In genomic region chr16:28930652-28931051, GRCh38 we compare ENCODE assay signal across 9 cellular contexts. TPM values are rescaled to one million over a fixed set of nuclear protein-coding genes. Genes with fewer than 3 reads are reported as not detected.
DNase-seq lines count a peak whose midpoint lies in the region; ATAC-seq and TF ChIP-seq lines count a peak whose summit lies in the region.
"Had no signal": no experiment of that assay in that cellular context is flagged by ENCODE, and none has a peak within 500 bp of the region (broad histone marks: within the 10 kb centered on the region; RNA-seq: fewer than 3 reads in every experiment).

No MANE protein-coding gene starts in this region.

- peak overlapping the region; percentile 33 for H3K27ac Mint-ChIP-seq in T-helper 1 cell treated with Interleukin-12 subunit alpha and Interleukin-12 subunit beta and Interleukin-4 antibody, amounts not matched to agents 30 μg/mL and 1 μg/mL, for 36 hours
- peak overlapping the region; percentile 76 for H3K27ac Mint-ChIP-seq in activated CD8-positive, alpha-beta T cell treated with anti-CD3 and anti-CD28 coated beads for 36 hours
- peak overlapping the region; percentile 96 for H3K27ac Mint-ChIP-seq in stimulated activated effector memory CD8-positive, alpha-beta T cell treated with anti-CD3 and anti-CD28 coated beads, Interleukin-12 subunit alpha, Interleukin-12 subunit beta, amount 100 ng/mL, for 72 hours

- POLR2A ChIA-PET in activated CD8-positive, alpha-beta T cell treated with anti-CD3 and anti-CD28 coated beads for 36 hours (lab: Charles Lee) = no interaction called here
- POLR2A ChIA-PET in RWPE1 (lab: Yijun Ruan, JAX; ENCODE audit: low non-redundant PET) = no interaction called here

- intact Hi-C loops in activated CD8-positive, alpha-beta T cell treated with anti-CD3 and anti-CD28 coated beads for 36 hours (cut with micrococcal nuclease) = no loop called here
- intact Hi-C loops in gastrocnemius medialis (cut with DNase I; ENCODE audit: low total_unique reads) (no loop called here), colonic mucosa (cut with DNase I) (no loop called here)

- H3K4me1 ChIP-seq in gastrocnemius medialis = peaks cover 4 to 5% of the 10 kb centered on the region in 2 donors
- H3K4me1 ChIP-seq in colonic mucosa = peaks cover under 1% of the 10 kb centered on the region

- H3K27me3 Mint-ChIP-seq in T-helper 1 cell treated with Interleukin-12 subunit alpha and Interleukin-12 subunit beta and Interleukin-4 antibody, amounts not matched to agents 30 μg/mL and 1 μg/mL, for 36 hours (ENCODE audit: low read depth) = no peaks in the 10 kb centered on the region
- H3K27me3 Mint-ChIP-seq in activated CD8-positive, alpha-beta T cell treated with anti-CD3 and anti-CD28 coated beads for 36 hours = no peaks in the 10 kb centered on the region

- CTCF ChIA-PET in activated CD8-positive, alpha-beta T cell treated with anti-CD3 and anti-CD28 coated beads for 36 hours (lab: Charles Lee) = interaction anchor here (12.2 kb wide), 1 partner anchor 15 kb away, joined by 87 read pairs; no protein-coding TSS in a partner anchor
- CTCF ChIA-PET in RWPE1 (lab: Yijun Ruan, JAX) = interaction anchor here (0.6 kb wide), 1 partner anchor 1656 kb away, joined by 4 read pairs; no protein-coding TSS in a partner anchor

- no peak for TF ChIP-seq POLR2A in gastrocnemius medialis (IDR thresholded peaks at IDR 0.05)

- no peaks in the 10 kb centered on the region for H3K36me3 Mint-ChIP-seq in T-helper 1 cell treated with Interleukin-12 subunit alpha and Interleukin-12 subunit beta and Interleukin-4 antibody, amounts not matched to agents 30 μg/mL and 1 μg/mL, for 36 hours (ENCODE audit: low read depth)
- H3K36me3 Mint-ChIP-seq in activated CD8-positive, alpha-beta T cell treated with anti-CD3 and anti-CD28 coated beads for 36 hours (ENCODE audit: low read depth) = no peaks in the 10 kb centered on the region
- peaks cover 8% of the 10 kb centered on the region for H3K36me3 Mint-ChIP-seq in stimulated activated effector memory CD8-positive, alpha-beta T cell treated with anti-CD3 and anti-CD28 coated beads, Interleukin-12 subunit alpha, Interleukin-12 subunit beta, amount 100 ng/mL, for 72 hours

- H3K9me3 Mint-ChIP-seq in T-helper 1 cell treated with Interleukin-12 subunit alpha and Interleukin-12 subunit beta and Interleukin-4 antibody, amounts not matched to agents 30 μg/mL and 1 μg/mL, for 36 hours = no peaks in the 10 kb centered on the region
- no peaks in the 10 kb centered on the region for H3K9me3 Mint-ChIP-seq in activated CD8-positive, alpha-beta T cell treated with anti-CD3 and anti-CD28 coated beads for 36 hours
- no peaks in the 10 kb centered on the region for H3K9me3 Mint-ChIP-seq in stimulated activated effector memory CD8-positive, alpha-beta T cell treated with anti-CD3 and anti-CD28 coated beads, Interleukin-12 subunit alpha, Interleukin-12 subunit beta, amount 100 ng/mL, for 72 hours

- H3K27me3 ChIP-seq in gastrocnemius medialis (no peaks in the 10 kb centered on the region), colonic mucosa (no peaks in the 10 kb centered on the region)

- no peaks in the 10 kb centered on the region for H3K36me3 ChIP-seq in gastrocnemius medialis
- no peaks in the 10 kb centered on the region for H3K36me3 ChIP-seq in colonic mucosa

- ATAC-seq in HG03354 (IDR thresholded peaks at IDR 0.05; ENCODE audit: poor library complexity, severe bottlenecking, unreplicated experiment) = peak; percentile 41
- peak; percentile 64 for ATAC-seq in activated CD8-positive, alpha-beta T cell treated with anti-CD3 and anti-CD28 coated beads for 36 hours
- peak; percentile 54 for ATAC-seq in stimulated activated effector memory CD8-positive, alpha-beta T cell treated with anti-CD3 and anti-CD28 coated beads, Interleukin-12 subunit alpha, Interleukin-12 subunit beta, amount 100 ng/mL, for 72 hours
- no peak for ATAC-seq in gastrocnemius medialis

- H3K9me3 ChIP-seq in gastrocnemius medialis = no peaks in the 10 kb centered on the region
- no peaks in the 10 kb centered on the region for H3K9me3 ChIP-seq in colonic mucosa

- H3K27ac ChIP-seq in gastrocnemius medialis = no peak overlapping the region
- H3K27ac ChIP-seq in colonic mucosa = no peak overlapping the region
- H3K27ac ChIP-seq in RWPE1 = no peak overlapping the region

- H3K4me1 Mint-ChIP-seq in T-helper 1 cell treated with Interleukin-12 subunit alpha and Interleukin-12 subunit beta and Interleukin-4 antibody, amounts not matched to agents 30 μg/mL and 1 μg/mL, for 36 hours (ENCODE audit: low read depth) = peaks cover 20% of the 10 kb centered on the region
- peaks cover 21% of the 10 kb centered on the region for H3K4me1 Mint-ChIP-seq in activated CD8-positive, alpha-beta T cell treated with anti-CD3 and anti-CD28 coated beads for 36 hours (ENCODE audit: low read depth)
- H3K4me1 Mint-ChIP-seq in stimulated activated effector memory CD8-positive, alpha-beta T cell treated with anti-CD3 and anti-CD28 coated beads, Interleukin-12 subunit alpha, Interleukin-12 subunit beta, amount 100 ng/mL, for 72 hours = peaks cover 28% of the 10 kb centered on the region

- DNase-seq in T-helper 1 cell = no peak
- DNase-seq in activated CD8-positive, alpha-beta T cell treated with anti-CD3 and anti-CD28 coated beads for 36 hours = peak; percentile 28
- DNase-seq in stimulated activated effector memory CD8-positive, alpha-beta T cell treated with anti-CD3 and anti-CD28 coated beads, Interleukin-12 subunit alpha, Interleukin-12 subunit beta, amount 100 ng/mL, for 72 hours (ENCODE audit: low spot score in 2 of 2) = no peak
- no peak for DNase-seq in gastrocnemius medialis
- DNase-seq in colonic mucosa = no peak
- DNase-seq in RWPE1 (ENCODE audit: low spot score) = no peak
- DNase-seq: NCI-H345 had no signal

- H3K9ac ChIP-seq in colonic mucosa (ENCODE audit: low read depth in 2 of 2, low read length in 2 of 2) = no peak overlapping the region

- H3K4me3 Mint-ChIP-seq in T-helper 1 cell treated with Interleukin-12 subunit alpha and Interleukin-12 subunit beta and Interleukin-4 antibody, amounts not matched to agents 30 μg/mL and 1 μg/mL, for 36 hours = no peak overlapping the region
- no peak overlapping the region for H3K4me3 Mint-ChIP-seq in activated CD8-positive, alpha-beta T cell treated with anti-CD3 and anti-CD28 coated beads for 36 hours
- H3K4me3 Mint-ChIP-seq in stimulated activated effector memory CD8-positive, alpha-beta T cell treated with anti-CD3 and anti-CD28 coated beads, Interleukin-12 subunit alpha, Interleukin-12 subunit beta, amount 100 ng/mL, for 72 hours = peak overlapping the region; percentile 33

- TF ChIP-seq CTCF in activated CD8-positive, alpha-beta T cell treated with anti-CD3 and anti-CD28 coated beads for 36 hours (IDR thresholded peaks at IDR 0.05) = no peak
- TF ChIP-seq CTCF in gastrocnemius medialis (IDR thresholded peaks at IDR 0.05 in 4 of 5, conservative IDR thresholded peaks at IDR 0.05 in 1 of 5) (no peak), colonic mucosa (IDR thresholded peaks at IDR 0.05) (no peak), RWPE1 (conservative IDR thresholded peaks at IDR 0.05; ENCODE audit: low read depth) (no peak)

- H3K4me3 ChIP-seq in gastrocnemius medialis (no peak overlapping the region), colonic mucosa (no peak overlapping the region)

- in situ Hi-C loops in gastrocnemius medialis (cut with MboI; ENCODE audit: low sequenced_read_pairs in 4 of 4) = no loop called here

RNA-seq across cellular contexts. Expression of gene CD19, which starts 1.1 kb away (rescaled TPM):
- 1 to 10 TPM; 1.1 to 1.3 TPM for total RNA-seq in activated CD8-positive, alpha-beta T cell treated with anti-CD3 and anti-CD28 coated beads for 36 hours
- total RNA-seq in gastrocnemius medialis (not detected), colonic mucosa (under 1 TPM; 0.40 to 0.74 TPM)

RNA-seq across cellular contexts. Expression of gene RABEP2, which starts 5.6 kb away (rescaled TPM):
- 10 to 100 TPM; 13.1 to 14.0 TPM for total RNA-seq in activated CD8-positive, alpha-beta T cell treated with anti-CD3 and anti-CD28 coated beads for 36 hours
- total RNA-seq in gastrocnemius medialis (10 to 100 TPM in 1 of 4 donors, 1 to 10 TPM in 3; 2.9 to 13.9 (median 6.4) TPM), colonic mucosa (10 to 100 TPM; 24.5 to 47.4 TPM)

RNA-seq across cellular contexts. Expression of gene NFATC2IP, which starts 20.1 kb away (rescaled TPM):
- 10 to 100 TPM; 63.8 to 71.8 TPM for total RNA-seq in activated CD8-positive, alpha-beta T cell treated with anti-CD3 and anti-CD28 coated beads for 36 hours
- total RNA-seq in gastrocnemius medialis (10 to 100 TPM; 10.3 to 18.5 (median 14.2) TPM), colonic mucosa (10 to 100 TPM; 33.3 to 57.1 TPM)

RNA-seq across cellular contexts. Expression of gene SPNS1, which starts 43.9 kb away (rescaled TPM):
- 10 to 100 TPM; 14.6 to 18.2 TPM for total RNA-seq in activated CD8-positive, alpha-beta T cell treated with anti-CD3 and anti-CD28 coated beads for 36 hours
- total RNA-seq in gastrocnemius medialis (10 to 100 TPM; 12.7 to 26.0 (median 23.4) TPM), colonic mucosa (10 to 100 TPM; 30.3 to 56.3 TPM)

RNA-seq across cellular contexts. Expression of gene ATP2A1, which starts 52.4 kb away (rescaled TPM):
- total RNA-seq in activated CD8-positive, alpha-beta T cell treated with anti-CD3 and anti-CD28 coated beads for 36 hours = 1 to 10 TPM; 2.1 to 2.5 TPM
- total RNA-seq in gastrocnemius medialis = 100 to 1,000 TPM; 380 to 909 (median 764) TPM
- total RNA-seq in colonic mucosa = 1 to 10 TPM in 1 of 2 donors, under 1 TPM in 1; 0.40 to 2.9 TPM

Comparison
In these comparisons a context has a peak if more than half of its experiments do, and no peak if none do; other contexts are left out.
1. H3K27ac Mint-ChIP-seq: peak in every context shown above with its lines; median percentile 96 in stimulated activated effector memory CD8-positive, alpha-beta T cell treated with anti-CD3 and anti-CD28 coated beads, Interleukin-12 subunit alpha, Interleukin-12 subunit beta, amount 100 ng/mL, for 72 hours; 76 in activated CD8-positive, alpha-beta T cell treated with anti-CD3 and anti-CD28 coated beads for 36 hours; 33 in T-helper 1 cell treated with Interleukin-12 subunit alpha and Interleukin-12 subunit beta and Interleukin-4 antibody, amounts not matched to agents 30 μg/mL and 1 μg/mL, for 36 hours.
2. ATAC-seq: peak in HG03354 (single experiment), activated CD8-positive, alpha-beta T cell treated with anti-CD3 and anti-CD28 coated beads for 36 hours (single experiment) and stimulated activated effector memory CD8-positive, alpha-beta T cell treated with anti-CD3 and anti-CD28 coated beads, Interleukin-12 subunit alpha, Interleukin-12 subunit beta, amount 100 ng/mL, for 72 hours (single experiment); none in gastrocnemius medialis (0 of 2).